In genomic region chr9:128092199-128092977, GRCh38 we compare ENCODE assay signal across 11 cellular contexts. TPM values are rescaled to one million over a fixed set of nuclear protein-coding genes. Genes with fewer than 3 reads are reported as not detected.
A peak's percentile ranks its signal among the peaks of the same experiment; 100 is the strongest.
DNase-seq lines count a peak whose midpoint lies in the region; ATAC-seq and TF ChIP-seq lines count a peak whose summit lies in the region.
"Had no signal": no experiment of that assay in that cellular context is flagged by ENCODE, and none has a peak within 500 bp of the region (broad histone marks: within the 10 kb centered on the region; RNA-seq: fewer than 3 reads in every experiment).

No MANE protein-coding gene starts in this region.

- H3K4me3 Mint-ChIP-seq in Calu3 (ENCODE audit: low read depth, unreplicated experiment) = no peak overlapping the region
- peak overlapping the region; percentile 54 for H3K4me3 Mint-ChIP-seq in activated CD8-positive, alpha-beta T cell treated with anti-CD3 and anti-CD28 coated beads for 36 hours

- H3K27me3 ChIP-seq in hepatocyte = no peaks in the 10 kb centered on the region
- no peaks in the 10 kb centered on the region for H3K27me3 ChIP-seq in spleen (replicated peaks in 1 of 7)

- H3K27ac ChIP-seq in hepatocyte (peak overlapping the region; percentile 88), spleen (peak overlapping the region in 7 of 8 donors; percentile 77 to 91 (median 83))

- no peaks in the 10 kb centered on the region for H3K9me2 ChIP-seq in hepatocyte (replicated peaks; ENCODE audit: insufficient read depth)

- 95% methylated on average over 15 of the region's 16 CpGs for WGBS in hepatocyte (ENCODE audit: low lambda C conversion rate, missing lambda C conversion rate)
- WGBS in spleen, 5 donors = 70 to 85% (median 71%) methylated on average over 16 of the region's 16 CpGs

- H3K79me2 ChIP-seq in hepatocyte = peaks cover 84% of the 10 kb centered on the region

- H4K20me1 ChIP-seq in hepatocyte (ENCODE audit: insufficient read depth, poor library complexity, severe bottlenecking) = no peaks in the 10 kb centered on the region

- no peak overlapping the region for H2AFZ ChIP-seq in hepatocyte

- peaks cover 25% of the 10 kb centered on the region for H3K36me3 Mint-ChIP-seq in Calu3 (ENCODE audit: insufficient read depth, unreplicated experiment)
- H3K36me3 Mint-ChIP-seq in activated CD8-positive, alpha-beta T cell treated with anti-CD3 and anti-CD28 coated beads for 36 hours (ENCODE audit: low read depth) = peaks cover 10% of the 10 kb centered on the region

- no peak for ATAC-seq in activated CD8-positive, alpha-beta T cell treated with anti-CD3 and anti-CD28 coated beads for 36 hours
- no peak for ATAC-seq in GM19397 (IDR thresholded peaks at IDR 0.05; ENCODE audit: unreplicated experiment)
- ATAC-seq: left cardiac atrium had no signal

- H3K9me3 Mint-ChIP-seq in Calu3 (ENCODE audit: low read depth, unreplicated experiment) = no peaks in the 10 kb centered on the region
- no peaks in the 10 kb centered on the region for H3K9me3 Mint-ChIP-seq in activated CD8-positive, alpha-beta T cell treated with anti-CD3 and anti-CD28 coated beads for 36 hours

- no peaks in the 10 kb centered on the region for H3K36me3 ChIP-seq in hepatocyte (replicated peaks; ENCODE audit: insufficient read depth, low read depth)
- H3K36me3 ChIP-seq in spleen = peaks cover 0 to 16% (median 0%) of the 10 kb centered on the region in 6 donors

- POLR2A ChIA-PET in activated CD8-positive, alpha-beta T cell treated with anti-CD3 and anti-CD28 coated beads for 36 hours (lab: Charles Lee) = interaction anchor here (0.6 to 2.2 kb wide), 10 partner anchors 11 to 809 kb away, joined by 3 to 10 read pairs (median 4); no protein-coding TSS in a partner anchor

- TF ChIP-seq CTCF in Calu3 (IDR thresholded peaks at IDR 0.05; ENCODE audit: unreplicated experiment) (no peak), hepatocyte (IDR thresholded peaks at IDR 0.05; ENCODE audit: poor library complexity) (no peak), spleen (IDR thresholded peaks at IDR 0.05 in 8 of 11, conservative IDR thresholded peaks at IDR 0.05 in 3 of 11) (no peak)
- TF ChIP-seq CTCF in activated CD8-positive, alpha-beta T cell treated with anti-CD3 and anti-CD28 coated beads for 36 hours (IDR thresholded peaks at IDR 0.05) = no peak

- no peak overlapping the region for H3K4me2 ChIP-seq in hepatocyte

- no peaks in the 10 kb centered on the region for H3K27me3 Mint-ChIP-seq in Calu3 (ENCODE audit: unreplicated experiment)
- no peaks in the 10 kb centered on the region for H3K27me3 Mint-ChIP-seq in activated CD8-positive, alpha-beta T cell treated with anti-CD3 and anti-CD28 coated beads for 36 hours

- CTCF ChIA-PET in Calu3 (lab: Charles Lee) = interaction anchor here (0.7 kb wide), 1 partner anchor 47 kb away, joined by 3 read pairs; no protein-coding TSS in a partner anchor
- CTCF ChIA-PET in activated CD8-positive, alpha-beta T cell treated with anti-CD3 and anti-CD28 coated beads for 36 hours (lab: Charles Lee) = interaction anchor here (0.7 to 10.5 kb wide), 10 partner anchors 11 to 151 kb away, joined by 3 to 94 read pairs (median 4); partner anchors contain the start of gene NAIF1

- no peaks in the 10 kb centered on the region for H3K9me3 ChIP-seq in hepatocyte (ENCODE audit: low read depth)
- no peaks in the 10 kb centered on the region for H3K9me3 ChIP-seq in spleen

- H3K4me3 ChIP-seq in hepatocyte (no peak overlapping the region), spleen (peak overlapping the region in 1 of 8 donors; percentile 15)

- H3K27ac Mint-ChIP-seq in Calu3 (ENCODE audit: unreplicated experiment) = peak overlapping the region; percentile 84
- peak overlapping the region; percentile 94 for H3K27ac Mint-ChIP-seq in activated CD8-positive, alpha-beta T cell treated with anti-CD3 and anti-CD28 coated beads for 36 hours

- no peak for DNase-seq in Calu3
- no peak for DNase-seq in activated CD8-positive, alpha-beta T cell treated with anti-CD3 and anti-CD28 coated beads for 36 hours
- DNase-seq in hepatocyte (ENCODE audit: low spot score) = no peak
- DNase-seq in spleen = peak; percentile 54
- no peak for DNase-seq in medulla oblongata (ENCODE audit: extremely low spot score)
- DNase-seq in NCI-H128 (lab: John Stamatoyannopoulos, UW; ENCODE audit: unreplicated experiment) = no peak
- DNase-seq in KG1 (lab: John Stamatoyannopoulos, UW) = no peak
- DNase-seq: left cardiac atrium; NCI-H524 treated with DMSO at 0.1 percent for 48 hours; stimulated activated CD4-positive, alpha-beta T cell treated with anti-CD3 and anti-CD28 coated beads, Interleukin-4, amount 100 ng/mL, for 1 hour had no signal

- BruUV-seq in Calu3 (replicated peaks; lab: Mats Ljungman, UMichigan) = no TSS peak

- TF ChIP-seq POLR2A in spleen (IDR thresholded peaks at IDR 0.05) = no peak

- peaks cover 32% of the 10 kb centered on the region for H3K4me1 Mint-ChIP-seq in Calu3 (ENCODE audit: low read depth, unreplicated experiment)
- peaks cover 75% of the 10 kb centered on the region for H3K4me1 Mint-ChIP-seq in activated CD8-positive, alpha-beta T cell treated with anti-CD3 and anti-CD28 coated beads for 36 hours (ENCODE audit: low read depth)

- peaks cover 25% of the 10 kb centered on the region for H3K4me1 ChIP-seq in hepatocyte (ENCODE audit: insufficient read depth)
- H3K4me1 ChIP-seq in spleen = peaks cover 45 to 98% (median 88%) of the 10 kb centered on the region in 6 donors

- intact Hi-C loops in Calu3 (cut with micrococcal nuclease; ENCODE audit: unreplicated experiment) (no loop called here), spleen (cut with DNase I; ENCODE audit: low total_unique reads) (loop anchor here (10.0 kb wide), 1 partner anchor 48 kb away; no protein-coding TSS in a partner anchor)
- intact Hi-C loops in activated CD8-positive, alpha-beta T cell treated with anti-CD3 and anti-CD28 coated beads for 36 hours (cut with micrococcal nuclease) = no loop called here

RNA-seq across cellular contexts. Expression of gene SLC25A25, which starts 24.4 kb away (rescaled TPM):
- total RNA-seq in Calu3 (2022) (19.5 and 22.1 TPM in 2 replicates), hepatocyte (52.4 and 62.3 TPM in 2 replicates), spleen (10 to 100 TPM; 20.2 to 44.7 (median 26.0) TPM)
- total RNA-seq in activated CD8-positive, alpha-beta T cell treated with anti-CD3 and anti-CD28 coated beads for 36 hours = 10 to 100 TPM; 12.9 to 14.6 TPM
- polyA plus RNA-seq in hepatocyte (40.1 and 51.0 TPM in 2 replicates), spleen (10 to 100 TPM in 1 of 3 donors, 1 to 10 TPM in 2; 6.2 to 13.6 (median 6.5) TPM)

RNA-seq across cellular contexts. Expression of gene NAIF1, which starts 25.3 kb away (rescaled TPM):
- 6.7 and 9.0 TPM in 2 replicates for total RNA-seq in Calu3 (2022)
- total RNA-seq in activated CD8-positive, alpha-beta T cell treated with anti-CD3 and anti-CD28 coated beads for 36 hours = 10 to 100 TPM in 1 of 2 experiments, 1 to 10 TPM in 1; 8.4 to 11.8 TPM
- total RNA-seq in hepatocyte = 9.6 and 10.3 TPM in 2 replicates
- 7.0 and 8.0 TPM in 2 replicates for polyA plus RNA-seq in hepatocyte
- total RNA-seq in spleen = 10 to 100 TPM in 6 of 7 donors, 1 to 10 TPM in 1; 9.3 to 14.3 (median 11.7) TPM
- 10 to 100 TPM; 10.6 to 15.4 (median 10.8) TPM for polyA plus RNA-seq in spleen

RNA-seq across cellular contexts. Expression of gene PTGES2, which starts 35.1 kb away (rescaled TPM):
- total RNA-seq in Calu3 (2022) (121 and 137 TPM in 2 replicates), hepatocyte (29.4 and 36.5 TPM in 2 replicates), spleen (10 to 100 TPM; 45.2 to 66.6 (median 58.5) TPM)
- total RNA-seq in activated CD8-positive, alpha-beta T cell treated with anti-CD3 and anti-CD28 coated beads for 36 hours = 10 to 100 TPM; 40.8 to 49.5 TPM
- polyA plus RNA-seq in hepatocyte (68.1 and 81.7 TPM in 2 replicates), spleen (10 to 100 TPM; 45.8 to 71.2 (median 54.0) TPM)

RNA-seq across cellular contexts. Expression of gene LCN2, which starts 56.9 kb away (rescaled TPM):
- total RNA-seq in Calu3 (2022) (2,733 and 4,208 TPM in 2 replicates), hepatocyte (5.3 and 14.3 TPM in 2 replicates), spleen (100 to 1,000 TPM in 1 of 7 donors, 10 to 100 TPM in 5, 1 to 10 TPM in 1; 7.7 to 218 (median 20.3) TPM)
- not detected for total RNA-seq in activated CD8-positive, alpha-beta T cell treated with anti-CD3 and anti-CD28 coated beads for 36 hours
- polyA plus RNA-seq in hepatocyte (5.6 and 12.8 TPM in 2 replicates), spleen (10 to 100 TPM; 10.7 to 17.5 (median 13.3) TPM)
